In the genomic region with DNA sequence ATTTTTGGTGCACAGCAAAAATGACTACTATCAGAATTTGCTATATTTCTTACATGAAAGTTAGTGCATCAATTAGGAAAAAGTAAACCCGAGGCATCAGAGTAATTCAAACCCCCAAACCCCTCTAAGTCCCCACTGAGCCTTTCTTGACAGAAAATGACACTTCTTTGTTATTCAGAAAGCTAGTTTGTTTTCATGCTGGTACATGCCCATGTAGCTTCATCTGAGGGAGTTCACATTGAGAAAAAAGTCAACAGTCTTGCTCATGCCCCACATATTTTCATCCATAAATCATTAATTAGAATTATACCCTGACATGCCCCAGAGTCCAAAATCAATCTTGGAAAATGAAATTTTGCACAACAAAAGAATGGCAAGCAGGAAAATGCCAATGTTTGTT, we compare ENCODE assay signal across 28 cellular contexts. TPM values are rescaled to one million over a fixed set of nuclear protein-coding genes. Genes with fewer than 3 reads are reported as not detected.
DNase-seq lines count a peak whose midpoint lies in the region; ATAC-seq and TF ChIP-seq lines count a peak whose summit lies in the region.
"Had no signal": no experiment of that assay in that cellular context is flagged by ENCODE, and none has a peak within 500 bp of the region (broad histone marks: within the 10 kb centered on the region; RNA-seq: fewer than 3 reads in every experiment).

No MANE protein-coding gene starts in this region.

- no peak overlapping the region for H3K4me3 ChIP-seq in ovary
- H3K4me3 ChIP-seq in right cardiac atrium (ENCODE audit: low read length): no peak overlapping the region
- H3K4me3 ChIP-seq: Peyer's patch had no signal

- H3K9me3 Mint-ChIP-seq in Calu3 (ENCODE audit: low read depth, unreplicated experiment) (peaks cover 2% of the 10 kb centered on the region), HFFc6 (peaks cover 9% of the 10 kb centered on the region; the same call in 1 of the 2 replicates), WTC11 (peaks cover 13% of the 10 kb centered on the region)

- no peaks in the 10 kb centered on the region for H3K27me3 ChIP-seq in foreskin keratinocyte
- no peaks in the 10 kb centered on the region for H3K27me3 ChIP-seq in ovary
- no peaks in the 10 kb centered on the region for H3K27me3 ChIP-seq in right cardiac atrium (ENCODE audit: control insufficient read depth, insufficient read depth)
- H3K27me3 ChIP-seq: Peyer's patch had no signal

- CTCF ChIA-PET in Calu3 (lab: Charles Lee) (interaction anchor here (1.2 kb wide), 1 partner anchor 18 kb away, joined by 3 read pairs; no protein-coding TSS in a partner anchor), WTC11 (lab: Charles Lee) (no interaction called here)

- H3K36me3 ChIP-seq in ovary: no peaks in the 10 kb centered on the region
- H3K36me3 ChIP-seq: Peyer's patch had no signal

- H3K27ac Mint-ChIP-seq in Calu3 (ENCODE audit: unreplicated experiment): peak overlapping the region; percentile 92
- peak overlapping the region; percentile 95; the same call in 1 of the 2 replicates for H3K27ac Mint-ChIP-seq in HFFc6
- no peak overlapping the region for H3K27ac Mint-ChIP-seq in WTC11
- H3K27ac Mint-ChIP-seq: CD4-positive, alpha-beta memory T cell; H9 had no signal

- TF ChIP-seq CTCF in Calu3 (IDR thresholded peaks at IDR 0.05; ENCODE audit: unreplicated experiment) (no peak), HFFc6 (IDR thresholded peaks at IDR 0.05) (no peak), WTC11 (IDR thresholded peaks at IDR 0.05) (no peak), foreskin keratinocyte (conservative IDR thresholded peaks at IDR 0.05) (no peak), ovary (IDR thresholded peaks at IDR 0.05) (no peak)

- no peaks in the 10 kb centered on the region for H3K27me3 Mint-ChIP-seq in Calu3 (ENCODE audit: unreplicated experiment)
- H3K27me3 Mint-ChIP-seq in HFFc6 (ENCODE audit: insufficient read depth): no peaks in the 10 kb centered on the region
- H3K27me3 Mint-ChIP-seq in WTC11 (ENCODE audit: low read depth): no peaks in the 10 kb centered on the region
- H3K27me3 Mint-ChIP-seq: CD4-positive, alpha-beta memory T cell had no signal

- H3K4me1 ChIP-seq in foreskin keratinocyte (peaks cover 42% of the 10 kb centered on the region), ovary (ENCODE audit: insufficient read depth) (no peaks in the 10 kb centered on the region), right cardiac atrium (ENCODE audit: control insufficient read depth, insufficient read depth, low read length) (no peaks in the 10 kb centered on the region)
- H3K4me1 ChIP-seq: Peyer's patch had no signal

- H3K27ac ChIP-seq in foreskin keratinocyte (peak overlapping the region; percentile 84), ovary (no peak overlapping the region), right cardiac atrium (ENCODE audit: low read length) (no peak overlapping the region)
- H3K27ac ChIP-seq: Peyer's patch had no signal

- H3K4me3 Mint-ChIP-seq in Calu3 (ENCODE audit: low read depth, unreplicated experiment) (no peak overlapping the region), HFFc6 (no peak overlapping the region), WTC11 (no peak overlapping the region)
- H3K4me3 Mint-ChIP-seq: CD4-positive, alpha-beta memory T cell; H9 had no signal

- TF ChIP-seq EP300 in ovary (IDR thresholded peaks at IDR 0.05): no peak

- DNase-seq in Calu3: no peak
- DNase-seq in HFFc6: no peak
- no peak for DNase-seq in WTC11 (ENCODE audit: low spot score)
- DNase-seq in foreskin keratinocyte: peak in 1 of 2 donors; percentile 73
- DNase-seq in ovary: no peak
- DNase-seq in GF-D8 (lab: John Stamatoyannopoulos, UW): no peak
- DNase-seq in glomerular visceral epithelial cell (ENCODE audit: extremely low spot score): no peak
- DNase-seq in right cardiac atrium: no peak
- DNase-seq: C1 segment of cervical spinal cord; CD4-positive, alpha-beta memory T cell; COR-L47; DMS 273 treated with DMSO at 0.1 percent for 48 hours; DMS79 treated with DMSO at 0.1 percent for 48 hours; H9; KBM-7; MV-4-11; NCI-H1105; NCI-H1436 treated with DMSO at 0.1 percent for 48 hours; NCI-H187 treated with DMSO at 0.1 percent for 48 hours; NCI-H446 treated with DMSO at 0.1 percent for 48 hours; NCI-H526; OCI-M1; Peyer's patch; SK-N-SH; SW 1271 had no signal

- 54 to 63% (median 62%) methylated on average over 1 of the region's 1 CpG for WGBS in ovary, 3 donors
- 78% methylated on average over 1 of the region's 1 CpG for WGBS in right cardiac atrium

- H3K36me3 Mint-ChIP-seq in Calu3 (ENCODE audit: insufficient read depth, unreplicated experiment): peaks cover 16% of the 10 kb centered on the region
- peaks cover 19% of the 10 kb centered on the region for H3K36me3 Mint-ChIP-seq in HFFc6 (ENCODE audit: low read depth)
- H3K36me3 Mint-ChIP-seq in WTC11: peaks cover 5% of the 10 kb centered on the region

- POLR2A ChIA-PET in WTC11 (lab: Charles Lee): no interaction called here

- ATAC-seq in WTC11 (peak; percentile 43), foreskin keratinocyte (peak; percentile 32), right cardiac atrium (no peak)

- TF ChIP-seq POLR2A in ovary (IDR thresholded peaks at IDR 0.05): no peak

- BruUV-seq in Calu3 (replicated peaks; lab: Mats Ljungman, UMichigan): no TSS peak

- peaks cover 0 to 4% of the 10 kb centered on the region in 2 donors for H3K9me3 ChIP-seq in ovary
- H3K9me3 ChIP-seq in right cardiac atrium (ENCODE audit: control insufficient read depth, low read length): no peaks in the 10 kb centered on the region

- intact Hi-C loops in Calu3 (cut with micrococcal nuclease; ENCODE audit: unreplicated experiment) (no loop called here), ovary (cut with DNase I) (no loop called here), right cardiac atrium (cut with DNase I) (no loop called here)

- H3K4me1 Mint-ChIP-seq in Calu3 (ENCODE audit: low read depth, unreplicated experiment) (peaks cover 90% of the 10 kb centered on the region), HFFc6 (ENCODE audit: low read depth) (peaks cover 88% of the 10 kb centered on the region), WTC11 (peaks cover 18% of the 10 kb centered on the region)
- H3K4me1 Mint-ChIP-seq: CD4-positive, alpha-beta memory T cell had no signal

TF ChIP-seq in WTC11, 78 proteins besides CTCF, POLR2A, EP300 and RAD21 (continues in another document):
- TF ChIP-seq ZNF317 (CRISPR knock-in tag; IDR thresholded peaks at IDR 0.05; ENCODE audit: borderline replicate concordance, low read depth): no peak
- TF ChIP-seq, protein P1, sequence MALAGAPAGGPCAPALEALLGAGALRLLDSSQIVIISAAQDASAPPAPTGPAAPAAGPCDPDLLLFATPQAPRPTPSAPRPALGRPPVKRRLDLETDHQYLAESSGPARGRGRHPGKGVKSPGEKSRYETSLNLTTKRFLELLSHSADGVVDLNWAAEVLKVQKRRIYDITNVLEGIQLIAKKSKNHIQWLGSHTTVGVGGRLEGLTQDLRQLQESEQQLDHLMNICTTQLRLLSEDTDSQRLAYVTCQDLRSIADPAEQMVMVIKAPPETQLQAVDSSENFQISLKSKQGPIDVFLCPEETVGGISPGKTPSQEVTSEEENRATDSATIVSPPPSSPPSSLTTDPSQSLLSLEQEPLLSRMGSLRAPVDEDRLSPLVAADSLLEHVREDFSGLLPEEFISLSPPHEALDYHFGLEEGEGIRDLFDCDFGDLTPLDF (CRISPR knock-in tag; IDR thresholded peaks at IDR 0.05): no peak
- no peak for TF ChIP-seq NR1H2 (CRISPR knock-in tag; IDR thresholded peaks at IDR 0.05)
- TF ChIP-seq JAZF1 (CRISPR knock-in tag; IDR thresholded peaks at IDR 0.05): no peak
- no peak for TF ChIP-seq ESRRA (CRISPR knock-in tag; IDR thresholded peaks at IDR 0.05; ENCODE audit: borderline replicate concordance)
- TF ChIP-seq NR3C1 (CRISPR knock-in tag; conservative IDR thresholded peaks at IDR 0.05; ENCODE audit: low read depth): no peak
- TF ChIP-seq, protein P2, sequence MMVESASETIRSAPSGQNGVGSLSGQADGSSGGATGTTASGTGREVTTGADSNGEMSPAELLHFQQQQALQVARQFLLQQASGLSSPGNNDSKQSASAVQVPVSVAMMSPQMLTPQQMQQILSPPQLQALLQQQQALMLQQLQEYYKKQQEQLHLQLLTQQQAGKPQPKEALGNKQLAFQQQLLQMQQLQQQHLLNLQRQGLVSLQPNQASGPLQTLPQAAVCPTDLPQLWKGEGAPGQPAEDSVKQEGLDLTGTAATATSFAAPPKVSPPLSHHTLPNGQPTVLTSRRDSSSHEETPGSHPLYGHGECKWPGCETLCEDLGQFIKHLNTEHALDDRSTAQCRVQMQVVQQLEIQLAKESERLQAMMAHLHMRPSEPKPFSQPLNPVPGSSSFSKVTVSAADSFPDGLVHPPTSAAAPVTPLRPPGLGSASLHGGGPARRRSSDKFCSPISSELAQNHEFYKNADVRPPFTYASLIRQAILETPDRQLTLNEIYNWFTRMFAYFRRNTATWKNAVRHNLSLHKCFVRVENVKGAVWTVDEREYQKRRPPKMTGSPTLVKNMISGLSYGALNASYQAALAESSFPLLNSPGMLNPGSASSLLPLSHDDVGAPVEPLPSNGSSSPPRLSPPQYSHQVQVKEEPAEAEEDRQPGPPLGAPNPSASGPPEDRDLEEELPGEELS (CRISPR knock-in tag; IDR thresholded peaks at IDR 0.05): no peak
- TF ChIP-seq MYBL2 (CRISPR knock-in tag; IDR thresholded peaks at IDR 0.05): no peak
- TF ChIP-seq ZNF263 (CRISPR knock-in tag; IDR thresholded peaks at IDR 0.05; ENCODE audit: low read depth): no peak
- TF ChIP-seq, protein P3, sequence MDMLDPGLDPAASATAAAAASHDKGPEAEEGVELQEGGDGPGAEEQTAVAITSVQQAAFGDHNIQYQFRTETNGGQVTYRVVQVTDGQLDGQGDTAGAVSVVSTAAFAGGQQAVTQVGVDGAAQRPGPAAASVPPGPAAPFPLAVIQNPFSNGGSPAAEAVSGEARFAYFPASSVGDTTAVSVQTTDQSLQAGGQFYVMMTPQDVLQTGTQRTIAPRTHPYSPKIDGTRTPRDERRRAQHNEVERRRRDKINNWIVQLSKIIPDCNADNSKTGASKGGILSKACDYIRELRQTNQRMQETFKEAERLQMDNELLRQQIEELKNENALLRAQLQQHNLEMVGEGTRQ (CRISPR knock-in tag; IDR thresholded peaks at IDR 0.05): no peak
- TF ChIP-seq, protein P4, sequence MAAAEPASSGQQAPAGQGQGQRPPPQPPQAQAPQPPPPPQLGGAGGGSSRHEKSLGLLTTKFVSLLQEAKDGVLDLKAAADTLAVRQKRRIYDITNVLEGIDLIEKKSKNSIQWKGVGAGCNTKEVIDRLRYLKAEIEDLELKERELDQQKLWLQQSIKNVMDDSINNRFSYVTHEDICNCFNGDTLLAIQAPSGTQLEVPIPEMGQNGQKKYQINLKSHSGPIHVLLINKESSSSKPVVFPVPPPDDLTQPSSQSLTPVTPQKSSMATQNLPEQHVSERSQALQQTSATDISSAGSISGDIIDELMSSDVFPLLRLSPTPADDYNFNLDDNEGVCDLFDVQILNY (CRISPR knock-in tag; IDR thresholded peaks at IDR 0.05): no peak

RNA-seq across cellular contexts. Expression of a gene that starts 39.9 kb away (rescaled TPM):
- total RNA-seq in Calu3 (2022): not detected in 2 replicates
- total RNA-seq in HFFc6 (2021; fragmentation: NEBNext Ultra II Directional; extraction: Animal tissue kit (Norgen Biotek cat#: 25700)): under 1 TPM in 2 of 6 experiments, not detected in 4; 0.17 TPM
- total RNA-seq in WTC11 (2021): not detected in 3 replicates
- total RNA-seq in foreskin keratinocyte: not detected in 2 replicates
- polyA plus RNA-seq in foreskin keratinocyte: not detected in 2 replicates
- total RNA-seq in ovary: not detected
- not detected for polyA plus RNA-seq in ovary
- not detected for total RNA-seq in right cardiac atrium
- not detected for polyA plus RNA-seq in right cardiac atrium
- total RNA-seq: A673; CD4-positive, alpha-beta memory T cell; H9; LHCN-M2; MCF 10A; Peyer's patch had no signal
- polyA plus RNA-seq: CD4-positive, alpha-beta memory T cell; SK-N-SH had no signal

Comparison
In these comparisons a context has a peak if more than half of its experiments do, and no peak if none do; other contexts are left out.
1. ATAC-seq: peak in WTC11 (single experiment) and foreskin keratinocyte (single experiment); none in right cardiac atrium (0 of 2).